Comparison of ENCODE assay signal across 29 cellular contexts in the genomic region with DNA sequence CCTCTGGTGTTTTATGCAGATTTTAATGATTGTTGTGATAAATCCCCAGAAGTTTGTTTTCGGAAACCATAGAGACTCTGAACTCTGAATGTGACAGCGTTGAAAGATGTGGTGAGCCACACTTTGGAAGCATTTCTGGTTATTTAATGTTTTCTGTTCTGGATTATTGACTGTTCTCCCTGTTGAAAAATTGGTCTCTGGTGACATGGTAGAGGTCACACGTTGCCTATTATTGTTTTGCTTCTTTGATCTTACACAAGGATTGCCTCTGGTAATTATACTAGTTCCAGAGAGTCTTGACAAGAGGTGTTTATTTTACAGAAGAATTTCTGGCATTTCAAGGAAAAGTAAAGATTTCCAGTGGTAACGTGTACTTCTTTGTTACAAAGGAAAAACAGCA.
DNase-seq lines count a peak whose midpoint lies in the region; ATAC-seq and TF ChIP-seq lines count a peak whose summit lies in the region.
"Had no signal": no experiment of that assay in that cellular context is flagged by ENCODE, and none has a peak within 500 bp of the region (broad histone marks: within the 10 kb centered on the region; RNA-seq: fewer than 3 reads in every experiment).

No MANE protein-coding gene starts in this region.

- no peaks in the 10 kb centered on the region for H3K9me3 Mint-ChIP-seq in nephron progenitor cell
- H3K9me3 Mint-ChIP-seq: activated CD4-positive, alpha-beta memory T cell treated with anti-CD3 and anti-CD28 coated beads for 36 hours; activated naive CD4-positive, alpha-beta T cell treated with anti-CD3 and anti-CD28 coated beads, Interleukin-2, amount 50 U/mL, for 72 hours; activated T-helper 2 cell treated with anti-CD3 and anti-CD28 coated beads, Interferon-gamma antibody, Interleukin-2, Interleukin-4, amounts not matched to agents 10 μg/mL and 5 μg/mL and 100 μg/mL, durations not matched to agents 14 hours and 24 hours and 36 hours; naive B cell; stimulated activated naive CD8-positive, alpha-beta T cell treated with anti-CD3 and anti-CD28 coated beads, Interleukin-15, Interleukin-2, amounts not matched to agents 100 ng/mL and 50 ng/mL, for 24 hours had no signal

- POLR2A ChIA-PET in GM10248 (lab: Yijun Ruan, JAX) = no interaction called here

- TF ChIP-seq CTCF in nephron progenitor cell (IDR thresholded peaks at IDR 0.05) (no peak), GM10248 (IDR thresholded peaks at IDR 0.05; ENCODE audit: control extremely low read depth, extremely low read depth, low read depth, missing control alignments) (no peak)

- H3K9ac ChIP-seq in GM23248 = peak overlapping the region; percentile 17

- peaks cover 31% of the 10 kb centered on the region for H3K36me3 Mint-ChIP-seq in nephron progenitor cell (ENCODE audit: low read depth)
- H3K36me3 Mint-ChIP-seq: activated CD4-positive, alpha-beta memory T cell treated with anti-CD3 and anti-CD28 coated beads for 36 hours; activated naive CD4-positive, alpha-beta T cell treated with anti-CD3 and anti-CD28 coated beads, Interleukin-2, amount 50 U/mL, for 72 hours; CD8-positive, alpha-beta memory T cell; naive B cell had no signal

- H3K27ac Mint-ChIP-seq in nephron progenitor cell = peak overlapping the region; percentile 98
- H3K27ac Mint-ChIP-seq: activated CD4-positive, alpha-beta memory T cell treated with anti-CD3 and anti-CD28 coated beads for 36 hours; activated naive CD4-positive, alpha-beta T cell treated with anti-CD3 and anti-CD28 coated beads, Interleukin-2, amount 50 U/mL, for 72 hours; activated T-helper 2 cell treated with anti-CD3 and anti-CD28 coated beads, Interferon-gamma antibody, Interleukin-2, Interleukin-4, amounts not matched to agents 10 μg/mL and 5 μg/mL and 100 μg/mL, durations not matched to agents 14 hours and 24 hours and 36 hours; CD8-positive, alpha-beta memory T cell; naive B cell; stimulated activated naive CD8-positive, alpha-beta T cell treated with anti-CD3 and anti-CD28 coated beads, Interleukin-15, Interleukin-2, amounts not matched to agents 100 ng/mL and 50 ng/mL, for 24 hours had no signal

- peak overlapping the region; percentile 62 for H3K4me2 ChIP-seq in GM23248 (ENCODE audit: unreplicated experiment)

- peak overlapping the region; percentile 55 for H3K27ac ChIP-seq in GM23248
- peak overlapping the region; percentile 17 for H3K27ac ChIP-seq in ectodermal cell (ENCODE audit: insufficient read depth, low read depth, low read length, poor library complexity, severe bottlenecking)
- H3K27ac ChIP-seq: dorsolateral prefrontal cortex, heart right ventricle, ovary, tibial nerve had no signal

- peaks cover 17% of the 10 kb centered on the region for H3F3A ChIP-seq in GM23248 (ENCODE audit: insufficient read depth)

- H3K4me3 ChIP-seq in GM23248 = no peak overlapping the region
- peak overlapping the region; percentile 5 for H3K4me3 ChIP-seq in ectodermal cell (ENCODE audit: insufficient read depth, low read depth, low read length)
- H3K4me3 ChIP-seq: dorsolateral prefrontal cortex, heart right ventricle, ovary, tibial nerve had no signal

- DNase-seq in GM23248 (peak; percentile 59), nephron progenitor cell (no peak), islet precursor cell (no peak), GM10248 (ENCODE audit: extremely low spot score) (no peak), GDM1 (lab: John Stamatoyannopoulos, UW) (no peak)
- DNase-seq: activated CD4-positive, alpha-beta memory T cell treated with anti-CD3 and anti-CD28 coated beads for 36 hours; activated CD4-positive, CD25-positive, alpha-beta regulatory T cell; activated CD8-positive, alpha-beta memory T cell treated with anti-CD3 and anti-CD28 coated beads, Interleukin-2, amount 50 U/mL, for 48 hours; CD8-positive, alpha-beta memory T cell; cerebellar nuclear complex; DMS53; dorsolateral prefrontal cortex; heart right ventricle; IMR-90; mesendoderm; naive B cell; NCI-H2081; NCI-H82; ovary; right cardiac atrium; stimulated activated CD4-positive, alpha-beta T cell treated with anti-CD3 and anti-CD28 coated beads, Interleukin-12 subunit alpha, Interleukin-12 subunit beta, amount 100 ng/mL, for 4 hours; stimulated activated CD4-positive, alpha-beta T cell treated with anti-CD3 and anti-CD28 coated beads, Interleukin-4, amount 100 ng/mL, for 24 hours had no signal

- H3K9me3 ChIP-seq in GM23248 (ENCODE audit: low read depth) = no peaks in the 10 kb centered on the region
- H3K9me3 ChIP-seq in ectodermal cell (ENCODE audit: control insufficient read depth, low read length) = no peaks in the 10 kb centered on the region
- H3K9me3 ChIP-seq: heart right ventricle, ovary, tibial nerve had no signal

- H3K4me1 ChIP-seq in GM23248 (ENCODE audit: insufficient read depth) (peaks cover 24% of the 10 kb centered on the region), ectodermal cell (ENCODE audit: control insufficient read depth, insufficient read depth, low read length) (peaks cover 32% of the 10 kb centered on the region)
- H3K4me1 ChIP-seq: heart right ventricle, tibial nerve had no signal

- no peaks in the 10 kb centered on the region for H3K27me3 Mint-ChIP-seq in nephron progenitor cell (ENCODE audit: low read depth, poor library complexity)
- H3K27me3 Mint-ChIP-seq: stimulated activated naive CD8-positive, alpha-beta T cell treated with anti-CD3 and anti-CD28 coated beads, Interleukin-15, Interleukin-2, amounts not matched to agents 100 ng/mL and 50 ng/mL, for 24 hours had no signal

- WGBS in GM23248 (ENCODE audit: low coverage in 1 of 2, low lambda C conversion rate in 2 of 2, missing lambda C conversion rate in 2 of 2), 2 experiments = 19 to 23% methylated on average over 4 of the region's 4 CpGs
- 45 to 48% methylated on average over 4 of the region's 4 CpGs for WGBS in ectodermal cell, 2 experiments

- no peaks in the 10 kb centered on the region for H3K79me2 ChIP-seq in GM23248 (ENCODE audit: insufficient read depth)

- no peaks in the 10 kb centered on the region for H3K36me3 ChIP-seq in GM23248 (ENCODE audit: low read depth)
- peaks cover 4% of the 10 kb centered on the region for H3K36me3 ChIP-seq in ectodermal cell (ENCODE audit: control insufficient read depth, insufficient read depth, low read length)
- H3K36me3 ChIP-seq: heart right ventricle, ovary, tibial nerve had no signal

- ATAC-seq in GM21737 (IDR thresholded peaks at IDR 0.05; ENCODE audit: unreplicated experiment) = no peak
- ATAC-seq: activated naive CD4-positive, alpha-beta T cell treated with anti-CD3 and anti-CD28 coated beads, Interleukin-2, amount 50 U/mL, for 72 hours; heart right ventricle; left lobe of liver; right cardiac atrium had no signal

- no peaks in the 10 kb centered on the region for H3K9me2 ChIP-seq in GM23248 (ENCODE audit: insufficient read depth)

- H3K4me3 Mint-ChIP-seq in nephron progenitor cell = peak overlapping the region; percentile 59
- H3K4me3 Mint-ChIP-seq: activated CD4-positive, alpha-beta memory T cell treated with anti-CD3 and anti-CD28 coated beads for 36 hours; CD8-positive, alpha-beta memory T cell; naive B cell; stimulated activated naive CD8-positive, alpha-beta T cell treated with anti-CD3 and anti-CD28 coated beads, Interleukin-15, Interleukin-2, amounts not matched to agents 100 ng/mL and 50 ng/mL, for 24 hours had no signal

- H2AFZ ChIP-seq in GM23248 = no peak overlapping the region

- in situ Hi-C loops in GM23248 (cut with MboI) = loop anchor here (25.0 kb wide), 1 partner anchor 143 kb away; no protein-coding TSS in a partner anchor

- H3K27me3 ChIP-seq in GM23248 (replicated peaks; ENCODE audit: insufficient read depth) = no peaks in the 10 kb centered on the region
- H3K27me3 ChIP-seq in ectodermal cell (ENCODE audit: control insufficient read depth, insufficient read depth, low read length, poor library complexity, severe bottlenecking) = no peaks in the 10 kb centered on the region
- H3K27me3 ChIP-seq: ovary, tibial nerve had no signal

- no peaks in the 10 kb centered on the region for H4K20me1 ChIP-seq in GM23248 (ENCODE audit: insufficient read depth)

- H3K4me1 Mint-ChIP-seq in nephron progenitor cell = peaks cover 16% of the 10 kb centered on the region
- H3K4me1 Mint-ChIP-seq: CD8-positive, alpha-beta memory T cell; naive B cell had no signal

- CTCF ChIA-PET in GM10248 (lab: Yijun Ruan, JAX) = no interaction called here
